In the genomic region with DNA sequence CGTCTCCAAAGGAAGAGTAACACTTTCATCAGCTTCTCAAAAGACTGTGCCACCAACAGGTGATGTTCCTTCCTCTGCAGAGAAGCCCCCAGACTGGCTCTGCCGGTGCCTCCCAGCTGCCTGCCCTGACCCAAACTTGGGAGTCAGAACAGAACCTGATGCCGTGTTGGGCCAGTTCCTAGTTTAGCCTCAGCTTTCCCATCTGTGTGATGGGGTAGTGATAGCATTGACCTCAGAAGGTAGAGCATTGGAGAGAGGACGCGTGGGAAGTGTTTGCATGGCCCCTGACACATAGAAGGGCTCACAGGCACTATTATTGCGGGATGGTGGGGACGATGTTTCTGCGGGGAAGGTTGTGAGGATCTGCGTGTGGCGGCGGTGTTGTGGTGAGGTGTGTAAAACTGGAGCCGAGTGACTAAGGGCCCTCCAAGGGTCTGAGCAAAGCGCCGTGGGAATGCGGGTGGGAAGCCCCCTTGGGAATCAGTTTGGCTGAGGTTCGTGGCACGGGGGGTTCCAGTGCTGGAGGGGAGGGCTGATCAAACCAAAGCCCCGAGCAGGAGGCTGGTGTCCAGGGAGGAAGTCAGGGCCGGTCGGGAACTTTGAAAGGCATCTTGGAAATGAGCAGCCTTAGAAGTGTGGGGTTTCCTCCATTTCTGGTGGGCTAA, we compare ENCODE assay signal across 1 cellular context.
TF ChIP-seq lines count a peak whose summit lies in the region.

No MANE protein-coding gene starts in this region.

TF ChIP-seq in GM23338, 12 proteins besides CTCF, POLR2A, EP300 and RAD21 (continued from another document):
- TF ChIP-seq, protein P1, sequence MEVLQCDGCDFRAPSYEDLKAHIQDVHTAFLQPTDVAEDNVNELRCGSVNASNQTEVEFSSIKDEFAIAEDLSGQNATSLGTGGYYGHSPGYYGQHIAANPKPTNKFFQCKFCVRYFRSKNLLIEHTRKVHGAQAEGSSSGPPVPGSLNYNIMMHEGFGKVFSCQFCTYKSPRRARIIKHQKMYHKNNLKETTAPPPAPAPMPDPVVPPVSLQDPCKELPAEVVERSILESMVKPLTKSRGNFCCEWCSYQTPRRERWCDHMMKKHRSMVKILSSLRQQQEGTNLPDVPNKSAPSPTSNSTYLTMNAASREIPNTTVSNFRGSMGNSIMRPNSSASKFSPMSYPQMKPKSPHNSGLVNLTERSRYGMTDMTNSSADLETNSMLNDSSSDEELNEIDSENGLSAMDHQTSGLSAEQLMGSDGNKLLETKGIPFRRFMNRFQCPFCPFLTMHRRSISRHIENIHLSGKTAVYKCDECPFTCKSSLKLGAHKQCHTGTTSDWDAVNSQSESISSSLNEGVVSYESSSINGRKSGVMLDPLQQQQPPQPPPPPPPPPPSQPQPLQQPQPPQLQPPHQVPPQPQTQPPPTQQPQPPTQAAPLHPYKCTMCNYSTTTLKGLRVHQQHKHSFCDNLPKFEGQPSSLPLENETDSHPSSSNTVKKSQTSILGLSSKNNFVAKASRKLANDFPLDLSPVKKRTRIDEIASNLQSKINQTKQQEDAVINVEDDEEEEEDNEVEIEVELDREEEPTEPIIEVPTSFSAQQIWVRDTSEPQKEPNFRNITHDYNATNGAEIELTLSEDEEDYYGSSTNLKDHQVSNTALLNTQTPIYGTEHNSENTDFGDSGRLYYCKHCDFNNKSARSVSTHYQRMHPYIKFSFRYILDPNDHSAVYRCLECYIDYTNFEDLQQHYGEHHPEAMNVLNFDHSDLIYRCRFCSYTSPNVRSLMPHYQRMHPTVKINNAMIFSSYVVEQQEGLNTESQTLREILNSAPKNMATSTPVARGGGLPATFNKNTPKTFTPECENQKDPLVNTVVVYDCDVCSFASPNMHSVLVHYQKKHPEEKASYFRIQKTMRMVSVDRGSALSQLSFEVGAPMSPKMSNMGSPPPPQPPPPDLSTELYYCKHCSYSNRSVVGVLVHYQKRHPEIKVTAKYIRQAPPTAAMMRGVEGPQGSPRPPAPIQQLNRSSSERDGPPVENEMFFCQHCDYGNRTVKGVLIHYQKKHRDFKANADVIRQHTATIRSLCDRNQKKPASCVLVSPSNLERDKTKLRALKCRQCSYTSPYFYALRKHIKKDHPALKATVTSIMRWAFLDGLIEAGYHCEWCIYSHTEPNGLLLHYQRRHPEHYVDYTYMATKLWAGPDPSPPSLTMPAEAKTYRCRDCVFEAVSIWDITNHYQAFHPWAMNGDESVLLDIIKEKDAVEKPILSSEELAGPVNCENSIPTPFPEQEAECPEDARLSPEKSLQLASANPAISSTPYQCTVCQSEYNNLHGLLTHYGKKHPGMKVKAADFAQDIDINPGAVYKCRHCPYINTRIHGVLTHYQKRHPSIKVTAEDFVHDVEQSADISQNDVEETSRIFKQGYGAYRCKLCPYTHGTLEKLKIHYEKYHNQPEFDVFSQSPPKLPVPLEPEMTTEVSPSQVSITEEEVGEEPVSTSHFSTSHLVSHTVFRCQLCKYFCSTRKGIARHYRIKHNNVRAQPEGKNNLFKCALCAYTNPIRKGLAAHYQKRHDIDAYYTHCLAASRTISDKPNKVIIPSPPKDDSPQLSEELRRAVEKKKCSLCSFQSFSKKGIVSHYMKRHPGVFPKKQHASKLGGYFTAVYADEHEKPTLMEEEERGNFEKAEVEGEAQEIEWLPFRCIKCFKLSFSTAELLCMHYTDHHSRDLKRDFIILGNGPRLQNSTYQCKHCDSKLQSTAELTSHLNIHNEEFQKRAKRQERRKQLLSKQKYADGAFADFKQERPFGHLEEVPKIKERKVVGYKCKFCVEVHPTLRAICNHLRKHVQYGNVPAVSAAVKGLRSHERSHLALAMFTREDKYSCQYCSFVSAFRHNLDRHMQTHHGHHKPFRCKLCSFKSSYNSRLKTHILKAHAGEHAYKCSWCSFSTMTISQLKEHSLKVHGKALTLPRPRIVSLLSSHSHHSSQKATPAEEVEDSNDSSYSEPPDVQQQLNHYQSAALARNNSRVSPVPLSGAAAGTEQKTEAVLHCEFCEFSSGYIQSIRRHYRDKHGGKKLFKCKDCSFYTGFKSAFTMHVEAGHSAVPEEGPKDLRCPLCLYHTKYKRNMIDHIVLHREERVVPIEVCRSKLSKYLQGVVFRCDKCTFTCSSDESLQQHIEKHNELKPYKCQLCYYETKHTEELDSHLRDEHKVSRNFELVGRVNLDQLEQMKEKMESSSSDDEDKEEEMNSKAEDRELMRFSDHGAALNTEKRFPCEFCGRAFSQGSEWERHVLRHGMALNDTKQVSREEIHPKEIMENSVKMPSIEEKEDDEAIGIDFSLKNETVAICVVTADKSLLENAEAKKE (CRISPR knock-in tag; IDR thresholded peaks at IDR 0.05), result no peak
- TF ChIP-seq ETS1 (IDR thresholded peaks at IDR 0.05) (no peak), ZNF114 (CRISPR knock-in tag; IDR thresholded peaks at IDR 0.05) (no peak), NANOG (IDR thresholded peaks at IDR 0.05; ENCODE audit: borderline replicate concordance) (no peak), CREB1 (CRISPR knock-in tag; IDR thresholded peaks at IDR 0.05; ENCODE audit: low read depth) (no peak), EZH2phosphoT487 (IDR thresholded peaks at IDR 0.05; ENCODE audit: unreplicated experiment) (no peak)
TF ChIP-seq in GM23338: peak in this region for 0.
